8 cellular contexts compared by ENCODE assay signal in genomic region chr15:57505949-57506391, GRCh38.
DNase-seq lines count a peak whose midpoint lies in the region; ATAC-seq and TF ChIP-seq lines count a peak whose summit lies in the region.

No MANE protein-coding gene starts in this region.

- TF ChIP-seq CTCF in WERI-Rb-1 (IDR thresholded peaks at IDR 0.05; ENCODE audit: low read depth, low read length) (no peak), left ventricle myocardium inferior (IDR thresholded peaks at IDR 0.05; ENCODE audit: borderline replicate concordance) (no peak)

- ATAC-seq in GM19328 (IDR thresholded peaks at IDR 0.05; ENCODE audit: unreplicated experiment) (no peak), HG03095 (IDR thresholded peaks at IDR 0.05; ENCODE audit: unreplicated experiment) (no peak)

- no peaks in the 10 kb centered on the region for H3K36me3 ChIP-seq in WERI-Rb-1
- no peaks in the 10 kb centered on the region for H3K36me3 ChIP-seq in left ventricle myocardium inferior

- H3K4me1 ChIP-seq in left ventricle myocardium inferior, result peaks cover 40% of the 10 kb centered on the region

- DNase-seq in GM03348 (ENCODE audit: low spot score) (peak; percentile 71), WERI-Rb-1 (no peak), left ventricle myocardium inferior (peak; percentile 48), pulmonary artery endothelial cell (ENCODE audit: low read depth, low spot score) (peak; percentile 52), DMS114 treated with DMSO at 0.1 percent for 48 hours (lab: John Stamatoyannopoulos, UW; ENCODE audit: unreplicated experiment) (no peak), cerebellar cortex (ENCODE audit: low spot score) (no peak)

- H3K4me3 ChIP-seq in WERI-Rb-1 (ENCODE audit: low read depth, low read length), result no peak overlapping the region
- H3K4me3 ChIP-seq in left ventricle myocardium inferior, result no peak overlapping the region

- H3K27ac ChIP-seq in WERI-Rb-1, result peak overlapping the region; percentile 36; the same call in 1 of the 2 replicates
- H3K27ac ChIP-seq in left ventricle myocardium inferior (replicated peaks), result peak overlapping the region; percentile 65

- H3K27me3 ChIP-seq in WERI-Rb-1 (ENCODE audit: insufficient read depth, low read depth, severe bottlenecking), result no peaks in the 10 kb centered on the region
- H3K27me3 ChIP-seq in left ventricle myocardium inferior (ENCODE audit: low read depth), result no peaks in the 10 kb centered on the region

- intact Hi-C loops in left ventricle myocardium inferior (cut with micrococcal nuclease), result no loop called here

- H3K9me3 ChIP-seq in WERI-Rb-1 (ENCODE audit: severe bottlenecking) (no peaks in the 10 kb centered on the region), left ventricle myocardium inferior (replicated peaks) (no peaks in the 10 kb centered on the region)

Comparison
In these comparisons a context has a peak if more than half of its experiments do, and no peak if none do; other contexts are left out.
1. DNase-seq: peak in GM03348 (single experiment), left ventricle myocardium inferior (single experiment) and pulmonary artery endothelial cell (single experiment); none in WERI-Rb-1 (single experiment), DMS114 treated with DMSO at 0.1 percent for 48 hours (single experiment) and cerebellar cortex (single experiment).